In genomic region chr10:123007558-123008378, GRCh38 we compare ENCODE assay signal across 1 cellular context.
TF ChIP-seq lines count a peak whose summit lies in the region.

No MANE protein-coding gene starts in this region.

TF ChIP-seq in HepG2, 621 proteins besides CTCF, POLR2A, EP300 and RAD21 (continued from another document and continues in another):
- TF ChIP-seq SNAPC4 (CRISPR knock-in tag; IDR thresholded peaks at IDR 0.05) = 0 out of 2 replicates have a peak, but pooled peaks have one; percentile 26
- no peak for TF ChIP-seq ZNF143 (CRISPR knock-in tag; IDR thresholded peaks at IDR 0.05)
- TF ChIP-seq ZNF816 (CRISPR knock-in tag; IDR thresholded peaks at IDR 0.05; ENCODE audit: borderline replicate concordance) = no peak
- no peak for TF ChIP-seq ETV5 (CRISPR knock-in tag; IDR thresholded peaks at IDR 0.05; ENCODE audit: borderline replicate concordance)
- no peak for TF ChIP-seq ZNF33A (CRISPR knock-in tag; IDR thresholded peaks at IDR 0.05; ENCODE audit: borderline replicate concordance)
- TF ChIP-seq, protein P1, sequence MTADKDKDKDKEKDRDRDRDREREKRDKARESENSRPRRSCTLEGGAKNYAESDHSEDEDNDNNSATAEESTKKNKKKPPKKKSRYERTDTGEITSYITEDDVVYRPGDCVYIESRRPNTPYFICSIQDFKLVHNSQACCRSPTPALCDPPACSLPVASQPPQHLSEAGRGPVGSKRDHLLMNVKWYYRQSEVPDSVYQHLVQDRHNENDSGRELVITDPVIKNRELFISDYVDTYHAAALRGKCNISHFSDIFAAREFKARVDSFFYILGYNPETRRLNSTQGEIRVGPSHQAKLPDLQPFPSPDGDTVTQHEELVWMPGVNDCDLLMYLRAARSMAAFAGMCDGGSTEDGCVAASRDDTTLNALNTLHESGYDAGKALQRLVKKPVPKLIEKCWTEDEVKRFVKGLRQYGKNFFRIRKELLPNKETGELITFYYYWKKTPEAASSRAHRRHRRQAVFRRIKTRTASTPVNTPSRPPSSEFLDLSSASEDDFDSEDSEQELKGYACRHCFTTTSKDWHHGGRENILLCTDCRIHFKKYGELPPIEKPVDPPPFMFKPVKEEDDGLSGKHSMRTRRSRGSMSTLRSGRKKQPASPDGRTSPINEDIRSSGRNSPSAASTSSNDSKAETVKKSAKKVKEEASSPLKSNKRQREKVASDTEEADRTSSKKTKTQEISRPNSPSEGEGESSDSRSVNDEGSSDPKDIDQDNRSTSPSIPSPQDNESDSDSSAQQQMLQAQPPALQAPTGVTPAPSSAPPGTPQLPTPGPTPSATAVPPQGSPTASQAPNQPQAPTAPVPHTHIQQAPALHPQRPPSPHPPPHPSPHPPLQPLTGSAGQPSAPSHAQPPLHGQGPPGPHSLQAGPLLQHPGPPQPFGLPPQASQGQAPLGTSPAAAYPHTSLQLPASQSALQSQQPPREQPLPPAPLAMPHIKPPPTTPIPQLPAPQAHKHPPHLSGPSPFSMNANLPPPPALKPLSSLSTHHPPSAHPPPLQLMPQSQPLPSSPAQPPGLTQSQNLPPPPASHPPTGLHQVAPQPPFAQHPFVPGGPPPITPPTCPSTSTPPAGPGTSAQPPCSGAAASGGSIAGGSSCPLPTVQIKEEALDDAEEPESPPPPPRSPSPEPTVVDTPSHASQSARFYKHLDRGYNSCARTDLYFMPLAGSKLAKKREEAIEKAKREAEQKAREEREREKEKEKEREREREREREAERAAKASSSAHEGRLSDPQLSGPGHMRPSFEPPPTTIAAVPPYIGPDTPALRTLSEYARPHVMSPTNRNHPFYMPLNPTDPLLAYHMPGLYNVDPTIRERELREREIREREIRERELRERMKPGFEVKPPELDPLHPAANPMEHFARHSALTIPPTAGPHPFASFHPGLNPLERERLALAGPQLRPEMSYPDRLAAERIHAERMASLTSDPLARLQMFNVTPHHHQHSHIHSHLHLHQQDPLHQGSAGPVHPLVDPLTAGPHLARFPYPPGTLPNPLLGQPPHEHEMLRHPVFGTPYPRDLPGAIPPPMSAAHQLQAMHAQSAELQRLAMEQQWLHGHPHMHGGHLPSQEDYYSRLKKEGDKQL (CRISPR knock-in tag; IDR thresholded peaks at IDR 0.05; ENCODE audit: low read depth) = no peak
- TF ChIP-seq ZNF282 (IDR thresholded peaks at IDR 0.05; ENCODE audit: partially characterized antibody) = no peak
- TF ChIP-seq RXRB (CRISPR knock-in tag; IDR thresholded peaks at IDR 0.05; ENCODE audit: borderline replicate concordance) = no peak
- no peak for TF ChIP-seq ZNF432 (CRISPR knock-in tag; IDR thresholded peaks at IDR 0.05; ENCODE audit: borderline replicate concordance)
- TF ChIP-seq ZNF44 (CRISPR knock-in tag; IDR thresholded peaks at IDR 0.05) = no peak
- TF ChIP-seq CC2D1A (CRISPR knock-in tag; IDR thresholded peaks at IDR 0.05) = no peak
- TF ChIP-seq, protein P2, sequence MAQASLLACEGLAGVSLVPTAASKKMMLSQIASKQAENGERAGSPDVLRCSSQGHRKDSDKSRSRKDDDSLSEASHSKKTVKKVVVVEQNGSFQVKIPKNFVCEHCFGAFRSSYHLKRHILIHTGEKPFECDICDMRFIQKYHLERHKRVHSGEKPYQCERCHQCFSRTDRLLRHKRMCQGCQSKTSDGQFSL (CRISPR knock-in tag; IDR thresholded peaks at IDR 0.05) = no peak
- no peak for TF ChIP-seq DNMT1 (CRISPR knock-in tag; IDR thresholded peaks at IDR 0.05)
- TF ChIP-seq ZFAT (CRISPR knock-in tag; conservative IDR thresholded peaks at IDR 0.05) = no peak
- no peak for TF ChIP-seq PAXIP1 (CRISPR knock-in tag; conservative IDR thresholded peaks at IDR 0.05)
- no peak for TF ChIP-seq ZNF367 (CRISPR knock-in tag; IDR thresholded peaks at IDR 0.05; ENCODE audit: borderline replicate concordance)
- TF ChIP-seq MBNL3 (CRISPR knock-in tag; conservative IDR thresholded peaks at IDR 0.05) = no peak
- no peak for TF ChIP-seq ZNF619 (CRISPR knock-in tag; IDR thresholded peaks at IDR 0.05)
- no peak for TF ChIP-seq REST (IDR thresholded peaks at IDR 0.05; ENCODE audit: borderline replicate concordance in 1 of 2, low read depth in 1 of 2, low read length in 2 of 2)
- no peak for TF ChIP-seq SMAD3 (CRISPR knock-in tag; IDR thresholded peaks at IDR 0.05)
- TF ChIP-seq, protein P3, sequence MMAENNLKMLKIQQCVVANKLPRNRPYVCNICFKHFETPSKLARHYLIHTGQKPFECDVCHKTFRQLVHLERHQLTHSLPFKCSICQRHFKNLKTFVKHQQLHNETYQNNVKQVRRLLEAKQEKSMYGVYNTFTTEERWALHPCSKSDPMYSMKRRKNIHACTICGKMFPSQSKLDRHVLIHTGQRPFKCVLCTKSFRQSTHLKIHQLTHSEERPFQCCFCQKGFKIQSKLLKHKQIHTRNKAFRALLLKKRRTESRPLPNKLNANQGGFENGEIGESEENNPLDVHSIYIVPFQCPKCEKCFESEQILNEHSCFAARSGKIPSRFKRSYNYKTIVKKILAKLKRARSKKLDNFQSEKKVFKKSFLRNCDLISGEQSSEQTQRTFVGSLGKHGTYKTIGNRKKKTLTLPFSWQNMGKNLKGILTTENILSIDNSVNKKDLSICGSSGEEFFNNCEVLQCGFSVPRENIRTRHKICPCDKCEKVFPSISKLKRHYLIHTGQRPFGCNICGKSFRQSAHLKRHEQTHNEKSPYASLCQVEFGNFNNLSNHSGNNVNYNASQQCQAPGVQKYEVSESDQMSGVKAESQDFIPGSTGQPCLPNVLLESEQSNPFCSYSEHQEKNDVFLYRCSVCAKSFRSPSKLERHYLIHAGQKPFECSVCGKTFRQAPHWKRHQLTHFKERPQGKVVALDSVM (CRISPR knock-in tag; IDR thresholded peaks at IDR 0.05) = no peak
- no peak for TF ChIP-seq MTA3 (CRISPR knock-in tag; IDR thresholded peaks at IDR 0.05)
- TF ChIP-seq FOSL2 (CRISPR knock-in tag; IDR thresholded peaks at IDR 0.05) = 0 out of 2 replicates have a peak, but pooled peaks have one; percentile 14
- TF ChIP-seq LBX2 (CRISPR knock-in tag; IDR thresholded peaks at IDR 0.05; ENCODE audit: borderline replicate concordance) = no peak
- TF ChIP-seq EHMT2 (IDR thresholded peaks at IDR 0.05; ENCODE audit: borderline replicate concordance, low read depth, low read length) = no peak
- 0 out of 2 replicates have a peak, but pooled peaks have one; percentile 11 for TF ChIP-seq GATAD2A (CRISPR knock-in tag; IDR thresholded peaks at IDR 0.05)
- TF ChIP-seq, protein P4, sequence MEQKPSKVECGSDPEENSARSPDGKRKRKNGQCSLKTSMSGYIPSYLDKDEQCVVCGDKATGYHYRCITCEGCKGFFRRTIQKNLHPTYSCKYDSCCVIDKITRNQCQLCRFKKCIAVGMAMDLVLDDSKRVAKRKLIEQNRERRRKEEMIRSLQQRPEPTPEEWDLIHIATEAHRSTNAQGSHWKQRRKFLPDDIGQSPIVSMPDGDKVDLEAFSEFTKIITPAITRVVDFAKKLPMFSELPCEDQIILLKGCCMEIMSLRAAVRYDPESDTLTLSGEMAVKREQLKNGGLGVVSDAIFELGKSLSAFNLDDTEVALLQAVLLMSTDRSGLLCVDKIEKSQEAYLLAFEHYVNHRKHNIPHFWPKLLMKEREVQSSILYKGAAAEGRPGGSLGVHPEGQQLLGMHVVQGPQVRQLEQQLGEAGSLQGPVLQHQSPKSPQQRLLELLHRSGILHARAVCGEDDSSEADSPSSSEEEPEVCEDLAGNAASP (CRISPR knock-in tag; IDR thresholded peaks at IDR 0.05; ENCODE audit: borderline replicate concordance) = no peak
- no peak for TF ChIP-seq AHR (CRISPR knock-in tag; IDR thresholded peaks at IDR 0.05)
- TF ChIP-seq ZNF362 (CRISPR knock-in tag; IDR thresholded peaks at IDR 0.05; ENCODE audit: borderline replicate concordance) = no peak
- TF ChIP-seq SCMH1 (CRISPR knock-in tag; IDR thresholded peaks at IDR 0.05; ENCODE audit: borderline replicate concordance) = no peak
- TF ChIP-seq ZNF572 (CRISPR knock-in tag; IDR thresholded peaks at IDR 0.05) = no peak
